Comparison of ENCODE assay signal across 26 cellular contexts in genomic region chr14:64990939-64991338, GRCh38. TPM values are rescaled to one million over a fixed set of nuclear protein-coding genes. Genes with fewer than 3 reads are reported as not detected.
"Had no signal": no experiment of that assay in that cellular context is flagged by ENCODE, and none has a peak within 500 bp of the region (broad histone marks: within the 10 kb centered on the region; RNA-seq: fewer than 3 reads in every experiment).

No MANE protein-coding gene starts in this region.

- H3K4me1 ChIP-seq: prostate gland had no signal

- ATAC-seq: activated CD8-positive, alpha-beta memory T cell treated with anti-CD3 and anti-CD28 coated beads, Interleukin-2, amount 10 ng/mL, durations not matched to agents 7 days and 5 days; left colon had no signal

- H3K36me3 Mint-ChIP-seq: neural progenitor cell had no signal

- H3K36me3 ChIP-seq: brain microvascular endothelial cell, colonic mucosa, neural progenitor cell, prostate gland, right atrium auricular region, stomach, upper lobe of left lung had no signal

- DNase-seq: activated CD4-positive, alpha-beta T cell treated with anti-CD3 and anti-CD28 coated beads for 1 hour; activated CD4-positive, alpha-beta T cell treated with anti-CD3 and anti-CD28 coated beads, Interleukin-2, amount 50 U/mL, for 48 hours; activated T-cell treated with anti-CD3 and anti-CD28 coated beads, Interleukin-2, amount 50 U/mL, for 1 hour; aorta; brain microvascular endothelial cell; colonic mucosa; hypothalamus; islet precursor cell; left colon; stimulated activated CD4-positive, alpha-beta T cell treated with anti-CD3 and anti-CD28 coated beads, Interleukin-2, amount 100 ng/mL, for 24 hours; stomach; upper lobe of left lung had no signal

- H3K4me2 ChIP-seq: neural progenitor cell had no signal

- FAIRE-seq: endometrium had no signal

- H2AFZ ChIP-seq: neural progenitor cell had no signal

- H3K27ac Mint-ChIP-seq: activated naive CD4-positive, alpha-beta T cell treated with anti-CD3 and anti-CD28 coated beads for 36 hours; mesothelial cell of epicardium; neural progenitor cell had no signal

- H3K9me3 Mint-ChIP-seq: activated naive CD4-positive, alpha-beta T cell treated with anti-CD3 and anti-CD28 coated beads for 36 hours; activated T-helper 2 cell treated with anti-CD3 and anti-CD28 coated beads, Interferon-gamma antibody, Interleukin-2, Interleukin-4, amounts not matched to agents 10 μg/mL and 5 μg/mL and 100 μg/mL, durations not matched to agents 14 hours and 24 hours and 36 hours; mesothelial cell of epicardium; neural progenitor cell; T-helper 1 cell treated with Interleukin-12 subunit alpha and Interleukin-12 subunit beta and Interleukin-4 antibody, amounts not matched to agents 30 μg/mL and 1 μg/mL, for 36 hours had no signal

- H3K27me3 ChIP-seq: brain microvascular endothelial cell, colonic mucosa, right atrium auricular region, stomach, upper lobe of left lung had no signal

- H3K4me3 ChIP-seq: colonic mucosa, neural progenitor cell, prostate gland, right atrium auricular region, stomach, upper lobe of left lung had no signal

- H3K9me3 ChIP-seq: colonic mucosa, prostate gland, right atrium auricular region, stomach, upper lobe of left lung had no signal

- H3K27ac ChIP-seq: brain microvascular endothelial cell, colonic mucosa, neural progenitor cell, prostate gland, right atrium auricular region, stomach, upper lobe of left lung, VCaP had no signal

- H3K4me3 Mint-ChIP-seq: activated naive CD4-positive, alpha-beta T cell treated with anti-CD3 and anti-CD28 coated beads for 36 hours; mesothelial cell of epicardium; neural progenitor cell; T-helper 1 cell treated with Interleukin-12 subunit alpha and Interleukin-12 subunit beta and Interleukin-4 antibody, amounts not matched to agents 30 μg/mL and 1 μg/mL, for 36 hours had no signal

RNA-seq across cellular contexts. Expression of gene GPX2, which starts 48.4 kb away (rescaled TPM):
- total RNA-seq: activated CD8-positive, alpha-beta memory T cell treated with anti-CD3 and anti-CD28 coated beads, Interleukin-2, amount 10 ng/mL, durations not matched to agents 7 days and 5 days; activated naive CD4-positive, alpha-beta T cell treated with anti-CD3 and anti-CD28 coated beads for 36 hours; activated T-helper 2 cell treated with anti-CD3 and anti-CD28 coated beads, Interferon-gamma antibody, Interleukin-2, Interleukin-4, amounts not matched to agents 10 μg/mL and 5 μg/mL and 100 μg/mL, durations not matched to agents 14 hours and 24 hours and 36 hours; aorta; lung microvascular endothelial cell; osteocyte; right atrium auricular region; skeletal muscle tissue; temporal lobe had no signal
